ENCODE assay signal across 9 cellular contexts in genomic region chr18:12420831-12421421, GRCh38. TPM values are rescaled to one million over a fixed set of nuclear protein-coding genes. Genes with fewer than 3 reads are reported as not detected.
DNase-seq lines count a peak whose midpoint lies in the region; ATAC-seq and TF ChIP-seq lines count a peak whose summit lies in the region.
"Had no signal": no experiment of that assay in that cellular context is flagged by ENCODE, and none has a peak within 500 bp of the region (broad histone marks: within the 10 kb centered on the region; RNA-seq: fewer than 3 reads in every experiment).

No MANE protein-coding gene starts in this region.

- no peaks in the 10 kb centered on the region for H3K36me3 Mint-ChIP-seq in progenitor cell of endocrine pancreas (ENCODE audit: insufficient read depth)

- peaks cover 8% of the 10 kb centered on the region for H3K4me1 Mint-ChIP-seq in progenitor cell of endocrine pancreas (ENCODE audit: low read depth)

- DNase-seq in activated CD8-positive, alpha-beta memory T cell treated with anti-CD3 and anti-CD28 coated beads for 24 hours, result peak; percentile 59
- DNase-seq in activated CD8-positive, alpha-beta memory T cell treated with anti-CD3 and anti-CD28 coated beads, Interleukin-2, amount 50 U/mL, for 48 hours, result no peak
- peak; percentile 88 to 98 for DNase-seq in NCI-H526 (lab: John Stamatoyannopoulos, UW)
- DNase-seq in progenitor cell of endocrine pancreas (ENCODE audit: low spot score, unreplicated experiment), result peak; percentile 19
- no peak for DNase-seq in SKM-1 treated with dmso at 0.1 percent for 144 hours (lab: John Stamatoyannopoulos, UW; ENCODE audit: unreplicated experiment)
- no peak for DNase-seq in NCI-H226
- DNase-seq: DND-41 had no signal

- no peaks in the 10 kb centered on the region for H3K9me3 Mint-ChIP-seq in progenitor cell of endocrine pancreas (ENCODE audit: low read depth)

- WGBS in ectodermal cell, 2 experiments, result 13 to 14% methylated on average over 25 of the region's 25 CpGs

- H3K36me3 ChIP-seq in ectodermal cell (ENCODE audit: control insufficient read depth, insufficient read depth, low read length), result no peaks in the 10 kb centered on the region

- no peaks in the 10 kb centered on the region for H3K27me3 ChIP-seq in ectodermal cell (ENCODE audit: control insufficient read depth, insufficient read depth, low read length, poor library complexity, severe bottlenecking)

- no peak overlapping the region for H3K27ac ChIP-seq in ectodermal cell (ENCODE audit: insufficient read depth, low read depth, low read length, poor library complexity, severe bottlenecking)

- peak overlapping the region; percentile 76 for H3K4me3 Mint-ChIP-seq in progenitor cell of endocrine pancreas (ENCODE audit: low read depth)

- H3K27ac Mint-ChIP-seq in progenitor cell of endocrine pancreas, result peak overlapping the region; percentile 59

- ATAC-seq in GM21381 (IDR thresholded peaks at IDR 0.05; ENCODE audit: unreplicated experiment), result no peak

- no peaks in the 10 kb centered on the region for H3K27me3 Mint-ChIP-seq in progenitor cell of endocrine pancreas

- no peak for TF ChIP-seq CTCF in progenitor cell of endocrine pancreas (IDR thresholded peaks at IDR 0.05; ENCODE audit: unreplicated experiment)

- H3K4me1 ChIP-seq in ectodermal cell (ENCODE audit: control insufficient read depth, insufficient read depth, low read length), result peaks cover 18% of the 10 kb centered on the region

- peak overlapping the region; percentile 34 for H3K4me3 ChIP-seq in ectodermal cell (ENCODE audit: insufficient read depth, low read depth, low read length)

- no peaks in the 10 kb centered on the region for H3K9me3 ChIP-seq in ectodermal cell (ENCODE audit: control insufficient read depth, low read length)

RNA-seq across cellular contexts. Expression of gene PRELID3A, which starts 13.2 kb away (rescaled TPM):
- polyA plus RNA-seq in ectodermal cell (2013, experiment 1 of 4), result 12.0 TPM
- polyA plus RNA-seq in ectodermal cell (2013, experiment 2 of 4), result 11.5 TPM
- polyA plus RNA-seq in ectodermal cell (2013, experiment 3 of 4), result 10.8 TPM
- polyA plus RNA-seq in ectodermal cell (2013, experiment 4 of 4), result 8.4 TPM
- total RNA-seq in progenitor cell of endocrine pancreas, result 11.1 and 15.7 TPM in 2 replicates

RNA-seq across cellular contexts. Expression of gene AFG3L2, which starts 43.9 kb away (rescaled TPM):
- polyA plus RNA-seq in ectodermal cell (2013, experiment 1 of 4), result 40.8 TPM
- polyA plus RNA-seq in ectodermal cell (2013, experiment 2 of 4), result 38.1 TPM
- 28.2 TPM for polyA plus RNA-seq in ectodermal cell (2013, experiment 3 of 4)
- 30.2 TPM for polyA plus RNA-seq in ectodermal cell (2013, experiment 4 of 4)
- 44.6 and 44.8 TPM in 2 replicates for total RNA-seq in progenitor cell of endocrine pancreas

Comparison
In these comparisons a context has a peak if more than half of its experiments do, and no peak if none do; other contexts are left out.
1. DNase-seq: peak in activated CD8-positive, alpha-beta memory T cell treated with anti-CD3 and anti-CD28 coated beads for 24 hours (single experiment), NCI-H526 (2 of 2) and progenitor cell of endocrine pancreas (single experiment); none in activated CD8-positive, alpha-beta memory T cell treated with anti-CD3 and anti-CD28 coated beads, Interleukin-2, amount 50 U/mL, for 48 hours (single experiment), SKM-1 treated with dmso at 0.1 percent for 144 hours (single experiment) and NCI-H226 (single experiment).